Comparison of ENCODE assay signal across 8 cellular contexts in genomic region chr1:16032388-16033100, GRCh38. TPM values are rescaled to one million over a fixed set of nuclear protein-coding genes. Genes with fewer than 3 reads are reported as not detected.
DNase-seq lines count a peak whose midpoint lies in the region; ATAC-seq, FAIRE-seq and TF ChIP-seq lines count a peak whose summit lies in the region.

No MANE protein-coding gene starts in this region.

- CTCF ChIA-PET in activated naive CD4-positive, alpha-beta T cell treated with anti-CD3 and anti-CD28 coated beads, Interleukin-2, amount 10 ng/mL, durations not matched to agents 7 days and 5 days (lab: Charles Lee) = interaction anchor here (0.7 to 1.8 kb wide), 4 partner anchors 11 to 218 kb away, joined by 3 to 9 read pairs (median 4); partner anchors contain the start of gene CLCNKA

- H3K9me3 Mint-ChIP-seq in activated naive CD4-positive, alpha-beta T cell treated with anti-CD3 and anti-CD28 coated beads, Interleukin-2, amount 10 ng/mL, durations not matched to agents 7 days and 5 days = no peaks in the 10 kb centered on the region
- H3K9me3 Mint-ChIP-seq in glutamatergic neuron (ENCODE audit: unreplicated experiment) = no peaks in the 10 kb centered on the region

- no peaks in the 10 kb centered on the region for H3K36me3 ChIP-seq in parathyroid adenoma (ENCODE audit: control insufficient read depth, insufficient read depth, low read length)

- no peaks in the 10 kb centered on the region for H3K36me3 Mint-ChIP-seq in activated naive CD4-positive, alpha-beta T cell treated with anti-CD3 and anti-CD28 coated beads, Interleukin-2, amount 10 ng/mL, durations not matched to agents 7 days and 5 days
- H3K36me3 Mint-ChIP-seq in glutamatergic neuron (ENCODE audit: unreplicated experiment) = no peaks in the 10 kb centered on the region

- no peak overlapping the region for H3K27ac ChIP-seq in parathyroid adenoma

- H3K27me3 Mint-ChIP-seq in activated naive CD4-positive, alpha-beta T cell treated with anti-CD3 and anti-CD28 coated beads, Interleukin-2, amount 10 ng/mL, durations not matched to agents 7 days and 5 days = peaks cover 27% of the 10 kb centered on the region
- H3K27me3 Mint-ChIP-seq in glutamatergic neuron (ENCODE audit: unreplicated experiment) = peaks cover 2% of the 10 kb centered on the region

- no peaks in the 10 kb centered on the region for H3K9me3 ChIP-seq in parathyroid adenoma (ENCODE audit: control insufficient read depth, low read length)

- H3K79me2 ChIP-seq in parathyroid adenoma = no peaks in the 10 kb centered on the region

- no peak for ATAC-seq in GM21737 (IDR thresholded peaks at IDR 0.05; ENCODE audit: unreplicated experiment)

- peak; percentile 69 for FAIRE-seq in HTR-8/SVneo (lab: Jason Lieb, UNC)

- H3K4me1 ChIP-seq in parathyroid adenoma = no peaks in the 10 kb centered on the region

- no peak overlapping the region for H2AFZ ChIP-seq in parathyroid adenoma

- no peak overlapping the region for H3K4me2 ChIP-seq in parathyroid adenoma (ENCODE audit: low read length)

- H3K27me3 ChIP-seq in parathyroid adenoma (ENCODE audit: control insufficient read depth, insufficient read depth, low read length) = no peaks in the 10 kb centered on the region

- H3K9ac ChIP-seq in parathyroid adenoma = no peak overlapping the region

- no peak overlapping the region for H3K27ac Mint-ChIP-seq in activated naive CD4-positive, alpha-beta T cell treated with anti-CD3 and anti-CD28 coated beads, Interleukin-2, amount 10 ng/mL, durations not matched to agents 7 days and 5 days
- H3K27ac Mint-ChIP-seq in glutamatergic neuron (ENCODE audit: unreplicated experiment) = no peak overlapping the region

- DNase-seq in activated T-cell treated with anti-CD3 and anti-CD28 coated beads for 1 hour (ENCODE audit: low read depth) (peak; percentile 13), activated T-cell treated with anti-CD3 and anti-CD28 coated beads for 4 hours (no peak), HTR-8/SVneo (ENCODE audit: insufficient read length, low spot score) (peak; percentile 87), RPMI7951 (ENCODE audit: low read depth) (peak; percentile 85), glutamatergic neuron (peak; percentile 95)
- peak; percentile 60 for DNase-seq in activated naive CD4-positive, alpha-beta T cell treated with anti-CD3 and anti-CD28 coated beads, Interleukin-2, amount 10 ng/mL, durations not matched to agents 7 days and 5 days

- H3K4me3 ChIP-seq in parathyroid adenoma (ENCODE audit: low read depth, low read length) = no peak overlapping the region

- TF ChIP-seq CTCF in glutamatergic neuron (IDR thresholded peaks at IDR 0.05; ENCODE audit: partially characterized antibody, unreplicated experiment) (peak; percentile 91), parathyroid adenoma (IDR thresholded peaks at IDR 0.05) (peak; percentile 85)

- no peak overlapping the region for H3K4me3 Mint-ChIP-seq in activated naive CD4-positive, alpha-beta T cell treated with anti-CD3 and anti-CD28 coated beads, Interleukin-2, amount 10 ng/mL, durations not matched to agents 7 days and 5 days
- no peak overlapping the region for H3K4me3 Mint-ChIP-seq in glutamatergic neuron (ENCODE audit: unreplicated experiment)

- H3K4me1 Mint-ChIP-seq in activated naive CD4-positive, alpha-beta T cell treated with anti-CD3 and anti-CD28 coated beads, Interleukin-2, amount 10 ng/mL, durations not matched to agents 7 days and 5 days = peaks cover 2% of the 10 kb centered on the region
- H3K4me1 Mint-ChIP-seq in glutamatergic neuron (ENCODE audit: low read depth, unreplicated experiment) = peaks cover 3% of the 10 kb centered on the region

RNA-seq across cellular contexts. Expression of gene CLCNKA, which starts 10.7 kb away (rescaled TPM):
- 0.12 TPM in 1 of 2 replicates, not detected in the other for total RNA-seq in RPMI7951 (2014; rRNA removed; shearing (Covaris generic))
- total RNA-seq in glutamatergic neuron (ENCODE audit: unreplicated experiment) = 0.34 TPM

RNA-seq across cellular contexts. Expression of gene CLCNKB, which starts 11.0 kb away (rescaled TPM):
- not detected in 2 replicates for total RNA-seq in RPMI7951 (2014; rRNA removed; shearing (Covaris generic))
- not detected for total RNA-seq in glutamatergic neuron (ENCODE audit: unreplicated experiment)

RNA-seq across cellular contexts. Expression of gene HSPB7, which starts 14.7 kb away (rescaled TPM):
- total RNA-seq in RPMI7951 (2014; rRNA removed; shearing (Covaris generic)) = 7.1 and 7.9 TPM in 2 replicates
- not detected for total RNA-seq in glutamatergic neuron (ENCODE audit: unreplicated experiment)

RNA-seq across cellular contexts. Expression of gene SRARP, which starts 28.5 kb away (rescaled TPM):
- not detected in 2 replicates for total RNA-seq in RPMI7951 (2014; rRNA removed; shearing (Covaris generic))
- total RNA-seq in glutamatergic neuron (ENCODE audit: unreplicated experiment) = not detected

RNA-seq across cellular contexts. Expression of gene FAM131C, which starts 40.9 kb away (rescaled TPM):
- 0.20 TPM in 1 of 2 replicates, not detected in the other for total RNA-seq in RPMI7951 (2014; rRNA removed; shearing (Covaris generic))
- 1.1 TPM for total RNA-seq in glutamatergic neuron (ENCODE audit: unreplicated experiment)
